Comparison of ENCODE assay signal across 8 cellular contexts in the genomic region with DNA sequence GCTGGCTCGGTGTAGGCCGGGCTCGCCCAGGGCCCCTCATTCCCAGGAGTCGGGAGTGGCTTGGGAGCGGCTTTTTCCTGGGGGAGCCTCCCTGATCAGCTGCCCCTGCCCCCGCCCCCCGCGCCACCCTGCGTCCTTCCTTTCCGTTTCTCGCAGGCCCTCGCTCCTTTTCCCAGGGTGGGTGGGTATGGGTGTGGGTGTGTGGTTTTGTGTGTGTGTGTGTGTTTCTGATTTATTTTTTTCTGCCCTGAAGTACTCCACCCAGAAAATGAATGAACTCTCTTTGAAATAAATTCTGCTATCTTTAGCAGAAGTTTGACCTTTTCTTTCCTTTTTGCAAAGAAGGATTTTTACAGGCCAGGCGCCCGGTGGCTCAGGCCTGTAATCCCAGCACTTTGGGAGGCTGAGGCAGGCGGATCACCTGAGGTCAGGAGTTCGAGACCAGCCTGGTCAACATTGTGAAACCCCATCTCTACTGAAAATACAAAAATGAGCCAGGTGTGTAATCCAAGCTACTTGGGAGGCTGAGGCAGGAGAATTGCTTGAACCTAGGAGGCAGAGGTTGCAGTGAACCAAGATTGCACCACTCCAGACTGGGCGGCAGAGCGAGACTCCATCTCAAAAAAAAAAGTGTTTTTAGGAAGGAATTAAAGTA. TPM values are rescaled to one million over a fixed set of nuclear protein-coding genes. Genes with fewer than 3 reads are reported as not detected.
DNase-seq lines count a peak whose midpoint lies in the region; ATAC-seq and TF ChIP-seq lines count a peak whose summit lies in the region.

No MANE protein-coding gene starts in this region.

- H3K27ac Mint-ChIP-seq in CD4-positive, CD25-positive, alpha-beta regulatory T cell, result peak overlapping the region; percentile 91 to 94 (median 91)
- peak overlapping the region; percentile 95 to 98 for H3K27ac Mint-ChIP-seq in stimulated activated naive CD8-positive, alpha-beta T cell treated with anti-CD3 and anti-CD28 coated beads, Interleukin-15, amount 100 ng/mL, for 72 hours

- peaks cover 21% of the 10 kb centered on the region for H3K36me3 ChIP-seq in CD4-positive, CD25-positive, alpha-beta regulatory T cell (ENCODE audit: control insufficient read depth, insufficient read depth, low read length)
- peaks cover 13 to 41% of the 10 kb centered on the region in 2 experiments; a peak in 2 of 3 replicates for H3K36me3 ChIP-seq in HEK293 (ENCODE audit: control insufficient read depth in 2 of 2, insufficient read depth in 1 of 2, low read length in 2 of 2)
- H3K36me3 ChIP-seq in SU-DHL-6 (ENCODE audit: low read length), result no peaks in the 10 kb centered on the region

- peak overlapping the region; percentile 85 to 90 (median 88) for H3K4me3 Mint-ChIP-seq in CD4-positive, CD25-positive, alpha-beta regulatory T cell
- peak overlapping the region; percentile 85 to 86 for H3K4me3 Mint-ChIP-seq in stimulated activated naive CD8-positive, alpha-beta T cell treated with anti-CD3 and anti-CD28 coated beads, Interleukin-15, amount 100 ng/mL, for 72 hours

- H3K4me1 Mint-ChIP-seq in CD4-positive, CD25-positive, alpha-beta regulatory T cell, result peaks cover 25 to 79% (median 44%) of the 10 kb centered on the region in 4 donors
- H3K4me1 Mint-ChIP-seq in stimulated activated naive CD8-positive, alpha-beta T cell treated with anti-CD3 and anti-CD28 coated beads, Interleukin-15, amount 100 ng/mL, for 72 hours, result peaks cover 88% of the 10 kb centered on the region

- no peaks in the 10 kb centered on the region for H3K9me2 ChIP-seq in SU-DHL-6 (replicated peaks; ENCODE audit: insufficient read depth, low read length)

- peak overlapping the region; percentile 94 for H3K4me3 ChIP-seq in CD4-positive, CD25-positive, alpha-beta regulatory T cell (ENCODE audit: low read depth, low read length)
- H3K4me3 ChIP-seq in HEK293 (ENCODE audit: low read depth, low read length) (peak overlapping the region; percentile 9; the same call in 1 of the 2 replicates), SU-DHL-6 (ENCODE audit: insufficient read depth, low read length, poor library complexity, severe bottlenecking) (peak overlapping the region; percentile 43)

- DNase-seq in CD4-positive, CD25-positive, alpha-beta regulatory T cell, result peak in 1 of 3 donors; percentile 77
- DNase-seq in foreskin keratinocyte (no peak), OCI-M2 (lab: John Stamatoyannopoulos, UW; ENCODE audit: unreplicated experiment) (no peak), islet precursor cell (no peak), NCI-H82 treated with DMSO at 0.1 percent for 48 hours (lab: John Stamatoyannopoulos, UW; ENCODE audit: unreplicated experiment) (no peak)
- no peak for DNase-seq in stimulated activated naive CD8-positive, alpha-beta T cell treated with anti-CD3 and anti-CD28 coated beads, Interleukin-15, amount 100 ng/mL, for 72 hours

- peak overlapping the region; percentile 84 for H3K27ac ChIP-seq in CD4-positive, CD25-positive, alpha-beta regulatory T cell (ENCODE audit: insufficient read depth, low read length, poor library complexity, severe bottlenecking)
- H3K27ac ChIP-seq in HEK293 (ENCODE audit: extremely low read depth, low read depth, low read length) (peak overlapping the region; percentile 94), SU-DHL-6 (ENCODE audit: low read depth, low read length) (peak overlapping the region; percentile 63), foreskin keratinocyte (peak overlapping the region; percentile 99)

- no peaks in the 10 kb centered on the region for H3K9me3 ChIP-seq in CD4-positive, CD25-positive, alpha-beta regulatory T cell (ENCODE audit: control insufficient read depth in 2 of 2, low read length in 2 of 2)
- H3K9me3 ChIP-seq in HEK293 (ENCODE audit: control insufficient read depth, insufficient read depth, low read depth, low read length) (no peaks in the 10 kb centered on the region), SU-DHL-6 (ENCODE audit: insufficient read depth, low read length) (no peaks in the 10 kb centered on the region)

- CTCF ChIA-PET in HEK293 (lab: Yijun Ruan, JAX), result interaction anchor here (0.7 to 2.1 kb wide), 4 partner anchors 9 to 134 kb away, joined by 3 to 7 read pairs (median 3); no protein-coding TSS in a partner anchor

- 0 out of 2 replicates have a peak, but pooled peaks cover 3% of the 10 kb centered on the region for H3K79me2 ChIP-seq in SU-DHL-6 (ENCODE audit: insufficient read depth, low read length)

- H3K9me3 Mint-ChIP-seq in CD4-positive, CD25-positive, alpha-beta regulatory T cell, result no peaks in the 10 kb centered on the region
- no peaks in the 10 kb centered on the region for H3K9me3 Mint-ChIP-seq in stimulated activated naive CD8-positive, alpha-beta T cell treated with anti-CD3 and anti-CD28 coated beads, Interleukin-15, amount 100 ng/mL, for 72 hours

- peak overlapping the region; percentile 28 for H3K9ac ChIP-seq in SU-DHL-6 (ENCODE audit: low read length)

- peaks cover 20% of the 10 kb centered on the region for H3K36me3 Mint-ChIP-seq in CD4-positive, CD25-positive, alpha-beta regulatory T cell

- POLR2A ChIA-PET in HEK293 (lab: Yijun Ruan, JAX), result interaction anchor here (0.6 to 1.4 kb wide), 5 partner anchors 27 to 1717 kb away, joined by 3 to 8 read pairs (median 4); partner anchors contain the start of gene AP5Z1

- H3F3A ChIP-seq in SU-DHL-6 (ENCODE audit: insufficient read depth), result peaks cover 8% of the 10 kb centered on the region

- H3K4me1 ChIP-seq in CD4-positive, CD25-positive, alpha-beta regulatory T cell (ENCODE audit: control insufficient read depth, insufficient read depth, low read length, poor library complexity, severe bottlenecking), result peaks cover 41% of the 10 kb centered on the region
- H3K4me1 ChIP-seq in HEK293 (ENCODE audit: control insufficient read depth, insufficient read depth, low read length) (peaks cover 18% of the 10 kb centered on the region), foreskin keratinocyte (peaks cover 21% of the 10 kb centered on the region)

- TF ChIP-seq CTCF in HEK293 (tag by site-specific recombination; IDR thresholded peaks at IDR 0.05) (no peak), SU-DHL-6 (IDR thresholded peaks at IDR 0.05; ENCODE audit: insufficient read depth, low read length, poor library complexity, severe bottlenecking) (no peak), foreskin keratinocyte (conservative IDR thresholded peaks at IDR 0.05) (no peak)

- peak overlapping the region; percentile 79 for H3K4me2 ChIP-seq in SU-DHL-6 (ENCODE audit: low read depth, low read length, poor library complexity, severe bottlenecking)

- no peaks in the 10 kb centered on the region for H3K27me3 Mint-ChIP-seq in CD4-positive, CD25-positive, alpha-beta regulatory T cell
- H3K27me3 Mint-ChIP-seq in stimulated activated naive CD8-positive, alpha-beta T cell treated with anti-CD3 and anti-CD28 coated beads, Interleukin-15, amount 100 ng/mL, for 72 hours, result no peaks in the 10 kb centered on the region

- ATAC-seq in CD4-positive, CD25-positive, alpha-beta regulatory T cell (ENCODE audit: low read depth in 2 of 2), result peak; percentile 16 to 18
- ATAC-seq in foreskin keratinocyte, result no peak
- ATAC-seq in stimulated activated naive CD8-positive, alpha-beta T cell treated with anti-CD3 and anti-CD28 coated beads, Interleukin-15, amount 100 ng/mL, for 72 hours, result peak; percentile 33

- H3K27me3 ChIP-seq in CD4-positive, CD25-positive, alpha-beta regulatory T cell (ENCODE audit: control insufficient read depth, insufficient read depth, low read length), result no peaks in the 10 kb centered on the region
- H3K27me3 ChIP-seq in SU-DHL-6 (ENCODE audit: low read length), result no peaks in the 10 kb centered on the region
- H3K27me3 ChIP-seq in foreskin keratinocyte, result no peaks in the 10 kb centered on the region

- H2AFZ ChIP-seq in SU-DHL-6 (ENCODE audit: low read depth, low read length, severe bottlenecking), result peak overlapping the region; percentile 31

- H4K20me1 ChIP-seq in SU-DHL-6 (ENCODE audit: low read depth, low read length), result no peaks in the 10 kb centered on the region

TF ChIP-seq in HEK293, 187 proteins besides CTCF, POLR2A, EP300 and RAD21 (continues in another document):
- TF ChIP-seq ZFHX2 (tag by site-specific recombination; conservative IDR thresholded peaks at IDR 0.05) (peak; percentile 89), IKZF3 (tag by site-specific recombination; IDR thresholded peaks at IDR 0.05) (peak; percentile 64; the same call in 1 of the 2 replicates), ZSCAN18 (tag by site-specific recombination; IDR thresholded peaks at IDR 0.05) (no peak), KLF7 (tag by site-specific recombination; IDR thresholded peaks at IDR 0.05; ENCODE audit: borderline replicate concordance) (peak; percentile 44; the same call in 1 of the 2 replicates), KLF17 (tag by site-specific recombination; IDR thresholded peaks at IDR 0.05) (0 out of 2 replicates have a peak, but pooled peaks have one; percentile 15), GLIS2 (tag by site-specific recombination; IDR thresholded peaks at IDR 0.05) (peak; percentile 11; the same call in 1 of the 2 replicates), KLF1 (tag by site-specific recombination; IDR thresholded peaks at IDR 0.05) (peak; percentile 88; the same call in 1 of the 2 replicates), ZNF76 (tag by site-specific recombination; IDR thresholded peaks at IDR 0.05; ENCODE audit: borderline replicate concordance, low read depth) (no peak), EGR2 (tag by site-specific recombination; IDR thresholded peaks at IDR 0.05; ENCODE audit: low read depth) (peak; percentile 81)

RNA-seq across cellular contexts. Expression of gene AP5Z1, which starts 30.0 kb away (rescaled TPM):
- total RNA-seq in CD4-positive, CD25-positive, alpha-beta regulatory T cell, result 130 TPM
- 10 to 100 TPM; 36.3 to 51.9 (median 44.7) TPM for polyA plus RNA-seq in CD4-positive, CD25-positive, alpha-beta regulatory T cell
- 21.3 and 25.8 TPM in 2 replicates for total RNA-seq in foreskin keratinocyte
- polyA plus RNA-seq in foreskin keratinocyte, result 21.8 and 29.1 TPM in 2 replicates

Comparison
In these comparisons a context has a peak if more than half of its experiments do, and no peak if none do; other contexts are left out.
1. H3K4me3 ChIP-seq: peak in every context shown above with its lines; median percentile 94 in CD4-positive, CD25-positive, alpha-beta regulatory T cell; 43 in SU-DHL-6; 9 in HEK293.